ENCODE assay signal across 20 cellular contexts in genomic region chr10:69768386-69768785, GRCh38.
DNase-seq lines count a peak whose midpoint lies in the region; FAIRE-seq and TF ChIP-seq lines count a peak whose summit lies in the region.
"Had no signal": no experiment of that assay in that cellular context is flagged by ENCODE, and none has a peak within 500 bp of the region (broad histone marks: within the 10 kb centered on the region; RNA-seq: fewer than 3 reads in every experiment).

No MANE protein-coding gene starts in this region.

- peaks cover 45% of the 10 kb centered on the region for H3K4me1 Mint-ChIP-seq in nephron

- intact Hi-C loops in tibial artery (cut with DNase I; ENCODE audit: low total_unique reads): no loop called here

- H3K27ac ChIP-seq in brain microvascular endothelial cell: no peak overlapping the region
- H3K27ac ChIP-seq in tibial artery: peak overlapping the region; percentile 72 to 80
- H3K27ac ChIP-seq: C4-2B, KMS-11, Peyer's patch, SK-N-MC had no signal

- in situ Hi-C loops in brain microvascular endothelial cell (cut with HindIII; ENCODE audit: low pct_ligation_motif_present, low sequenced_read_pairs): no loop called here

- H3K36me3 ChIP-seq in brain microvascular endothelial cell (replicated peaks): no peaks in the 10 kb centered on the region
- H3K36me3 ChIP-seq in tibial artery: no peaks in the 10 kb centered on the region
- H3K36me3 ChIP-seq: Peyer's patch had no signal

- no peaks in the 10 kb centered on the region for H3K36me3 Mint-ChIP-seq in nephron (ENCODE audit: low read depth)

- peak; percentile 94 for FAIRE-seq in HTR-8/SVneo (lab: Jason Lieb, UNC)
- FAIRE-seq: GM12892, GM18507 had no signal

- TF ChIP-seq CTCF in brain microvascular endothelial cell (IDR thresholded peaks at IDR 0.05; ENCODE audit: low read depth, low read length, missing control alignments): no peak
- TF ChIP-seq CTCF in nephron (IDR thresholded peaks at IDR 0.05; ENCODE audit: unreplicated experiment in 3 of 3): no peak
- TF ChIP-seq CTCF in tibial artery (IDR thresholded peaks at IDR 0.05): no peak

- H3K27me3 ChIP-seq in brain microvascular endothelial cell (replicated peaks) (no peaks in the 10 kb centered on the region), tibial artery (no peaks in the 10 kb centered on the region)
- H3K27me3 ChIP-seq: Peyer's patch had no signal

- H3K9me3 ChIP-seq in tibial artery: peaks cover 0 to 4% (median 0%) of the 10 kb centered on the region in 3 donors
- H3K9me3 ChIP-seq: Peyer's patch had no signal

- DNase-seq in HTR-8/SVneo (ENCODE audit: insufficient read length, low spot score) (no peak), brain microvascular endothelial cell (peak; percentile 16), tibial artery (no peak), NCI-H748 (lab: John Stamatoyannopoulos, UW; ENCODE audit: unreplicated experiment) (no peak), SIG-M5 (lab: John Stamatoyannopoulos, UW) (no peak)
- DNase-seq in activated T-cell treated with anti-CD3 and anti-CD28 coated beads, Interleukin-2, amount 50 U/mL, for 48 hours: no peak
- DNase-seq: DMS79, NCI-H1436, NCI-H2029 treated with DMSO at 0.1 percent for 48 hours, NCI-H2171, NCI-H446, NCI-H69, Peyer's patch had no signal

- H3K4me3 ChIP-seq in brain microvascular endothelial cell (ENCODE audit: low read depth, low read length): no peak overlapping the region
- H3K4me3 ChIP-seq in tibial artery: no peak overlapping the region
- H3K4me3 ChIP-seq: GM23338, Peyer's patch, SK-N-MC had no signal

- peak overlapping the region in 2 of 3 experiments; percentile 35 to 85 for H3K27ac Mint-ChIP-seq in nephron

- peaks cover 0 to 35% (median 22%) of the 10 kb centered on the region in 4 donors for H3K4me1 ChIP-seq in tibial artery
- H3K4me1 ChIP-seq: Peyer's patch had no signal

- H3K27me3 Mint-ChIP-seq in nephron (ENCODE audit: low read depth): peaks cover 20% of the 10 kb centered on the region

- H3K9me3 Mint-ChIP-seq in nephron: no peaks in the 10 kb centered on the region
- H3K9me3 Mint-ChIP-seq: GM23338 had no signal

- peak overlapping the region in 2 of 3 experiments; percentile 19 to 27 for H3K4me3 Mint-ChIP-seq in nephron
- H3K4me3 Mint-ChIP-seq: GM23338 had no signal
